Comparison of ENCODE assay signal across 1 cellular context in the genomic region with DNA sequence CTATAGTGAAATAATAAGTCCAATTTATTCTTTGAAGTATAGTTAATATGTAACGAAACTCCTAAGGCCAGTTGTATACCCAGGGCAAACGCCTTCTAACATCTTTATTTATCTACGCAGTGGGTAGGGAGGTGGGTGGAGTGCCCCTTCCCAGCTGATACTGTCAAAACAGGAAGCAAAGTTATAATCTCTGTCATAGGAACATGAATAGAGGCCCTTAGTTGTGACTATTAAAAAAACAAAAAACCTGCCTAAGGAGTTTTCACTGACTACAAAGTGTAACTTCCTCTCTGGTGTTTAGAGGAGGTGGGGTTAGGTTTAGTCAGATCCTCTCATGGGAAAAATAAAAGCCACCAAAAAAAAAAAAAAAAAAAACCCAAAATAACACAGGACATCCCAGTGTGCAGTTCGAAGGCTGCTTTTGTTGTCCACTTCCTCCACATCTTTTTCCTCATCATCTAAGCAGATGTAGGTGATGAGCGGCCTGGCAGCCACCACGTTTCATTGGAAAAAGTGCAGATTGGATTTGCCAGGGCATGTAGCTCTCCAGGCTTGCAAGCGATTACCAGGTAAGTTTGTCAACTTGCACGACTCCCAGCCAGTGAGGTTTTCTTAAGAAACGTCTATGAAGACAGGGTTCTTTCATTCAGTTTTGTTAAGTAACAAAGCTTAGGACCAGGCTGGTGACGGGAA.
A peak's percentile ranks its signal among the peaks of the same experiment; 100 is the strongest.
TF ChIP-seq lines count a peak whose summit lies in the region.

No MANE protein-coding gene starts in this region.

TF ChIP-seq in HepG2, 621 proteins besides CTCF, POLR2A, EP300 and RAD21 (continued from another document and continues in another):
- TF ChIP-seq RBFOX2 (IDR thresholded peaks at IDR 0.05; ENCODE audit: low read depth, low read length): no peak
- TF ChIP-seq EZH2 (conservative IDR thresholded peaks at IDR 0.05; ENCODE audit: low read depth, low read length): no peak
- TF ChIP-seq TCF7 (IDR thresholded peaks at IDR 0.05; ENCODE audit: low read depth): peak; percentile 99
- TF ChIP-seq NR2F1 (CRISPR knock-in tag; IDR thresholded peaks at IDR 0.05): no peak
- no peak; the same call in 1 of the 2 replicates for TF ChIP-seq CHD4 (IDR thresholded peaks at IDR 0.05; ENCODE audit: borderline replicate concordance, low read length)
- TF ChIP-seq, protein P1, sequence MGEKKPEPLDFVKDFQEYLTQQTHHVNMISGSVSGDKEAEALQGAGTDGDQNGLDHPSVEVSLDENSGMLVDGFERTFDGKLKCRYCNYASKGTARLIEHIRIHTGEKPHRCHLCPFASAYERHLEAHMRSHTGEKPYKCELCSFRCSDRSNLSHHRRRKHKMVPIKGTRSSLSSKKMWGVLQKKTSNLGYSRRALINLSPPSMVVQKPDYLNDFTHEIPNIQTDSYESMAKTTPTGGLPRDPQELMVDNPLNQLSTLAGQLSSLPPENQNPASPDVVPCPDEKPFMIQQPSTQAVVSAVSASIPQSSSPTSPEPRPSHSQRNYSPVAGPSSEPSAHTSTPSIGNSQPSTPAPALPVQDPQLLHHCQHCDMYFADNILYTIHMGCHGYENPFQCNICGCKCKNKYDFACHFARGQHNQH (CRISPR knock-in tag; IDR thresholded peaks at IDR 0.05): peak; percentile 60; the same call in 1 of the 2 replicates
- TF ChIP-seq, protein P2, sequence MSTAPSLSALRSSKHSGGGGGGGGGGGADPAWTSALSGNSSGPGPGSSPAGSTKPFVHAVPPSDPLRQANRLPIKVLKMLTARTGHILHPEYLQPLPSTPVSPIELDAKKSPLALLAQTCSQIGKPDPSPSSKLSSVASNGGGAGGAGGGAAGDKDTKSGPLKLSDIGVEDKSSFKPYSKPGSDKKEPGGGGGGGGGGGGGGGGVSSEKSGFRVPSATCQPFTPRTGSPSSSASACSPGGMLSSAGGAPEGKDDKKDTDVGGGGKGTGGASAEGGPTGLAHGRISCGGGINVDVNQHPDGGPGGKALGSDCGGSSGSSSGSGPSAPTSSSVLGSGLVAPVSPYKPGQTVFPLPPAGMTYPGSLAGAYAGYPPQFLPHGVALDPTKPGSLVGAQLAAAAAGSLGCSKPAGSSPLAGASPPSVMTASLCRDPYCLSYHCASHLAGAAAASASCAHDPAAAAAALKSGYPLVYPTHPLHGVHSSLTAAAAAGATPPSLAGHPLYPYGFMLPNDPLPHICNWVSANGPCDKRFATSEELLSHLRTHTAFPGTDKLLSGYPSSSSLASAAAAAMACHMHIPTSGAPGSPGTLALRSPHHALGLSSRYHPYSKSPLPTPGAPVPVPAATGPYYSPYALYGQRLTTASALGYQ (CRISPR knock-in tag; IDR thresholded peaks at IDR 0.05): peak; percentile 96
- TF ChIP-seq, protein P3, sequence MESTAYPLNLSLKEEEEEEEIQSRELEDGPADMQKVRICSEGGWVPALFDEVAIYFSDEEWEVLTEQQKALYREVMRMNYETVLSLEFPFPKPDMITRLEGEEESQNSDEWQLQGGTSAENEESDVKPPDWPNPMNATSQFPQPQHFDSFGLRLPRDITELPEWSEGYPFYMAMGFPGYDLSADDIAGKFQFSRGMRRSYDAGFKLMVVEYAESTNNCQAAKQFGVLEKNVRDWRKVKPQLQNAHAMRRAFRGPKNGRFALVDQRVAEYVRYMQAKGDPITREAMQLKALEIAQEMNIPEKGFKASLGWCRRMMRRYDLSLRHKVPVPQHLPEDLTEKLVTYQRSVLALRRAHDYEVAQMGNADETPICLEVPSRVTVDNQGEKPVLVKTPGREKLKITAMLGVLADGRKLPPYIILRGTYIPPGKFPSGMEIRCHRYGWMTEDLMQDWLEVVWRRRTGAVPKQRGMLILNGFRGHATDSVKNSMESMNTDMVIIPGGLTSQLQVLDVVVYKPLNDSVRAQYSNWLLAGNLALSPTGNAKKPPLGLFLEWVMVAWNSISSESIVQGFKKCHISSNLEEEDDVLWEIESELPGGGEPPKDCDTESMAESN (CRISPR knock-in tag; conservative IDR thresholded peaks at IDR 0.05): 0 out of 2 replicates have a peak, but pooled peaks have one; percentile 22
- no peak for TF ChIP-seq ZNF225 (CRISPR knock-in tag; IDR thresholded peaks at IDR 0.05)
- TF ChIP-seq NFIC (IDR thresholded peaks at IDR 0.05; ENCODE audit: low read length): peak; percentile 97
- TF ChIP-seq ATAD3A (CRISPR knock-in tag; IDR thresholded peaks at IDR 0.05): no peak
- no peak for TF ChIP-seq ONECUT2 (CRISPR knock-in tag; IDR thresholded peaks at IDR 0.05)
- no peak for TF ChIP-seq SNRNP70 (IDR thresholded peaks at IDR 0.05; ENCODE audit: low read depth, low read length)
- no peak for TF ChIP-seq NFE2L1 (CRISPR knock-in tag; IDR thresholded peaks at IDR 0.05; ENCODE audit: borderline replicate concordance)
- TF ChIP-seq, protein P4, sequence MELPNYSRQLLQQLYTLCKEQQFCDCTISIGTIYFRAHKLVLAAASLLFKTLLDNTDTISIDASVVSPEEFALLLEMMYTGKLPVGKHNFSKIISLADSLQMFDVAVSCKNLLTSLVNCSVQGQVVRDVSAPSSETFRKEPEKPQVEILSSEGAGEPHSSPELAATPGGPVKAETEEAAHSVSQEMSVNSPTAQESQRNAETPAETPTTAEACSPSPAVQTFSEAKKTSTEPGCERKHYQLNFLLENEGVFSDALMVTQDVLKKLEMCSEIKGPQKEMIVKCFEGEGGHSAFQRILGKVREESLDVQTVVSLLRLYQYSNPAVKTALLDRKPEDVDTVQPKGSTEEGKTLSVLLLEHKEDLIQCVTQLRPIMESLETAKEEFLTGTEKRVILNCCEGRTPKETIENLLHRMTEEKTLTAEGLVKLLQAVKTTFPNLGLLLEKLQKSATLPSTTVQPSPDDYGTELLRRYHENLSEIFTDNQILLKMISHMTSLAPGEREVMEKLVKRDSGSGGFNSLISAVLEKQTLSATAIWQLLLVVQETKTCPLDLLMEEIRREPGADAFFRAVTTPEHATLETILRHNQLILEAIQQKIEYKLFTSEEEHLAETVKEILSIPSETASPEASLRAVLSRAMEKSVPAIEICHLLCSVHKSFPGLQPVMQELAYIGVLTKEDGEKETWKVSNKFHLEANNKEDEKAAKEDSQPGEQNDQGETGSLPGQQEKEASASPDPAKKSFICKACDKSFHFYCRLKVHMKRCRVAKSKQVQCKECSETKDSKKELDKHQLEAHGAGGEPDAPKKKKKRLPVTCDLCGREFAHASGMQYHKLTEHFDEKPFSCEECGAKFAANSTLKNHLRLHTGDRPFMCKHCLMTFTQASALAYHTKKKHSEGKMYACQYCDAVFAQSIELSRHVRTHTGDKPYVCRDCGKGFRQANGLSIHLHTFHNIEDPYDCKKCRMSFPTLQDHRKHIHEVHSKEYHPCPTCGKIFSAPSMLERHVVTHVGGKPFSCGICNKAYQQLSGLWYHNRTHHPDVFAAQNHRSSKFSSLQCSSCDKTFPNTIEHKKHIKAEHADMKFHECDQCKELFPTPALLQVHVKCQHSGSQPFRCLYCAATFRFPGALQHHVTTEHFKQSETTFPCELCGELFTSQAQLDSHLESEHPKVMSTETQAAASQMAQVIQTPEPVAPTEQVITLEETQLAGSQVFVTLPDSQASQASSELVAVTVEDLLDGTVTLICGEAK (IDR thresholded peaks at IDR 0.05): no peak
- TF ChIP-seq, protein P4 (CRISPR knock-in tag; IDR thresholded peaks at IDR 0.05): no peak
- TF ChIP-seq POLR2AphosphoS5 (IDR thresholded peaks at IDR 0.05; ENCODE audit: low read depth, low read length): no peak
- TF ChIP-seq, protein P5, sequence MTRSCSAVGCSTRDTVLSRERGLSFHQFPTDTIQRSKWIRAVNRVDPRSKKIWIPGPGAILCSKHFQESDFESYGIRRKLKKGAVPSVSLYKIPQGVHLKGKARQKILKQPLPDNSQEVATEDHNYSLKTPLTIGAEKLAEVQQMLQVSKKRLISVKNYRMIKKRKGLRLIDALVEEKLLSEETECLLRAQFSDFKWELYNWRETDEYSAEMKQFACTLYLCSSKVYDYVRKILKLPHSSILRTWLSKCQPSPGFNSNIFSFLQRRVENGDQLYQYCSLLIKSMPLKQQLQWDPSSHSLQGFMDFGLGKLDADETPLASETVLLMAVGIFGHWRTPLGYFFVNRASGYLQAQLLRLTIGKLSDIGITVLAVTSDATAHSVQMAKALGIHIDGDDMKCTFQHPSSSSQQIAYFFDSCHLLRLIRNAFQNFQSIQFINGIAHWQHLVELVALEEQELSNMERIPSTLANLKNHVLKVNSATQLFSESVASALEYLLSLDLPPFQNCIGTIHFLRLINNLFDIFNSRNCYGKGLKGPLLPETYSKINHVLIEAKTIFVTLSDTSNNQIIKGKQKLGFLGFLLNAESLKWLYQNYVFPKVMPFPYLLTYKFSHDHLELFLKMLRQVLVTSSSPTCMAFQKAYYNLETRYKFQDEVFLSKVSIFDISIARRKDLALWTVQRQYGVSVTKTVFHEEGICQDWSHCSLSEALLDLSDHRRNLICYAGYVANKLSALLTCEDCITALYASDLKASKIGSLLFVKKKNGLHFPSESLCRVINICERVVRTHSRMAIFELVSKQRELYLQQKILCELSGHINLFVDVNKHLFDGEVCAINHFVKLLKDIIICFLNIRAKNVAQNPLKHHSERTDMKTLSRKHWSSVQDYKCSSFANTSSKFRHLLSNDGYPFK (CRISPR knock-in tag; IDR thresholded peaks at IDR 0.05; ENCODE audit: borderline replicate concordance): no peak
- TF ChIP-seq, protein P6, sequence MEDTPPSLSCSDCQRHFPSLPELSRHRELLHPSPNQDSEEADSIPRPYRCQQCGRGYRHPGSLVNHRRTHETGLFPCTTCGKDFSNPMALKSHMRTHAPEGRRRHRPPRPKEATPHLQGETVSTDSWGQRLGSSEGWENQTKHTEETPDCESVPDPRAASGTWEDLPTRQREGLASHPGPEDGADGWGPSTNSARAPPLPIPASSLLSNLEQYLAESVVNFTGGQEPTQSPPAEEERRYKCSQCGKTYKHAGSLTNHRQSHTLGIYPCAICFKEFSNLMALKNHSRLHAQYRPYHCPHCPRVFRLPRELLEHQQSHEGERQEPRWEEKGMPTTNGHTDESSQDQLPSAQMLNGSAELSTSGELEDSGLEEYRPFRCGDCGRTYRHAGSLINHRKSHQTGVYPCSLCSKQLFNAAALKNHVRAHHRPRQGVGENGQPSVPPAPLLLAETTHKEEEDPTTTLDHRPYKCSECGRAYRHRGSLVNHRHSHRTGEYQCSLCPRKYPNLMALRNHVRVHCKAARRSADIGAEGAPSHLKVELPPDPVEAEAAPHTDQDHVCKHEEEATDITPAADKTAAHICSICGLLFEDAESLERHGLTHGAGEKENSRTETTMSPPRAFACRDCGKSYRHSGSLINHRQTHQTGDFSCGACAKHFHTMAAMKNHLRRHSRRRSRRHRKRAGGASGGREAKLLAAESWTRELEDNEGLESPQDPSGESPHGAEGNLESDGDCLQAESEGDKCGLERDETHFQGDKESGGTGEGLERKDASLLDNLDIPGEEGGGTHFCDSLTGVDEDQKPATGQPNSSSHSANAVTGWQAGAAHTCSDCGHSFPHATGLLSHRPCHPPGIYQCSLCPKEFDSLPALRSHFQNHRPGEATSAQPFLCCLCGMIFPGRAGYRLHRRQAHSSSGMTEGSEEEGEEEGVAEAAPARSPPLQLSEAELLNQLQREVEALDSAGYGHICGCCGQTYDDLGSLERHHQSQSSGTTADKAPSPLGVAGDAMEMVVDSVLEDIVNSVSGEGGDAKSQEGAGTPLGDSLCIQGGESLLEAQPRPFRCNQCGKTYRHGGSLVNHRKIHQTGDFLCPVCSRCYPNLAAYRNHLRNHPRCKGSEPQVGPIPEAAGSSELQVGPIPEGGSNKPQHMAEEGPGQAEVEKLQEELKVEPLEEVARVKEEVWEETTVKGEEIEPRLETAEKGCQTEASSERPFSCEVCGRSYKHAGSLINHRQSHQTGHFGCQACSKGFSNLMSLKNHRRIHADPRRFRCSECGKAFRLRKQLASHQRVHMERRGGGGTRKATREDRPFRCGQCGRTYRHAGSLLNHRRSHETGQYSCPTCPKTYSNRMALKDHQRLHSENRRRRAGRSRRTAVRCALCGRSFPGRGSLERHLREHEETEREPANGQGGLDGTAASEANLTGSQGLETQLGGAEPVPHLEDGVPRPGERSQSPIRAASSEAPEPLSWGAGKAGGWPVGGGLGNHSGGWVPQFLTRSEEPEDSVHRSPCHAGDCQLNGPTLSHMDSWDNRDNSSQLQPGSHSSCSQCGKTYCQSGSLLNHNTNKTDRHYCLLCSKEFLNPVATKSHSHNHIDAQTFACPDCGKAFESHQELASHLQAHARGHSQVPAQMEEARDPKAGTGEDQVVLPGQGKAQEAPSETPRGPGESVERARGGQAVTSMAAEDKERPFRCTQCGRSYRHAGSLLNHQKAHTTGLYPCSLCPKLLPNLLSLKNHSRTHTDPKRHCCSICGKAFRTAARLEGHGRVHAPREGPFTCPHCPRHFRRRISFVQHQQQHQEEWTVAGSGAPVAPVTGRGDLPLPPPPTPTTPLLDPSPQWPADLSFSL (CRISPR knock-in tag; IDR thresholded peaks at IDR 0.05): no peak
- TF ChIP-seq, protein P7, sequence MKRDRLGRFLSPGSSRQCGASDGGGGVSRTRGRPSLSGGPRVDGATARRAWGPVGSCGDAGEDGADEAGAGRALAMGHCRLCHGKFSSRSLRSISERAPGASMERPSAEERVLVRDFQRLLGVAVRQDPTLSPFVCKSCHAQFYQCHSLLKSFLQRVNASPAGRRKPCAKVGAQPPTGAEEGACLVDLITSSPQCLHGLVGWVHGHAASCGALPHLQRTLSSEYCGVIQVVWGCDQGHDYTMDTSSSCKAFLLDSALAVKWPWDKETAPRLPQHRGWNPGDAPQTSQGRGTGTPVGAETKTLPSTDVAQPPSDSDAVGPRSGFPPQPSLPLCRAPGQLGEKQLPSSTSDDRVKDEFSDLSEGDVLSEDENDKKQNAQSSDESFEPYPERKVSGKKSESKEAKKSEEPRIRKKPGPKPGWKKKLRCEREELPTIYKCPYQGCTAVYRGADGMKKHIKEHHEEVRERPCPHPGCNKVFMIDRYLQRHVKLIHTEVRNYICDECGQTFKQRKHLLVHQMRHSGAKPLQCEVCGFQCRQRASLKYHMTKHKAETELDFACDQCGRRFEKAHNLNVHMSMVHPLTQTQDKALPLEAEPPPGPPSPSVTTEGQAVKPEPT (CRISPR knock-in tag; IDR thresholded peaks at IDR 0.05; ENCODE audit: low read depth): no peak
- TF ChIP-seq ZNF607 (CRISPR knock-in tag; IDR thresholded peaks at IDR 0.05; ENCODE audit: borderline replicate concordance): peak; percentile 40; the same call in 1 of the 2 replicates
- no peak for TF ChIP-seq WIZ (CRISPR knock-in tag; IDR thresholded peaks at IDR 0.05)
- no peak for TF ChIP-seq ZNF496 (CRISPR knock-in tag; IDR thresholded peaks at IDR 0.05; ENCODE audit: insufficient replicate concordance)
